12 cellular contexts compared by ENCODE assay signal in genomic region chr7:44990520-44991023, GRCh38. TPM values are rescaled to one million over a fixed set of nuclear protein-coding genes. Genes with fewer than 3 reads are reported as not detected.
A peak's percentile ranks its signal among the peaks of the same experiment; 100 is the strongest.
DNase-seq lines count a peak whose midpoint lies in the region; ATAC-seq and TF ChIP-seq lines count a peak whose summit lies in the region.
"Had no signal": no experiment of that assay in that cellular context is flagged by ENCODE, and none has a peak within 500 bp of the region (broad histone marks: within the 10 kb centered on the region; RNA-seq: fewer than 3 reads in every experiment).

No MANE protein-coding gene starts in this region.

- no peak overlapping the region for H3K4me3 Mint-ChIP-seq in activated CD4-positive, alpha-beta T cell treated with anti-CD3 and anti-CD28 coated beads for 36 hours
- no peak overlapping the region for H3K4me3 Mint-ChIP-seq in activated CD4-positive, alpha-beta T cell treated with anti-CD3 and anti-CD28 coated beads, Interleukin-2, amount 10 ng/mL, durations not matched to agents 24 days and 14 days
- H3K4me3 Mint-ChIP-seq: activated naive CD8-positive, alpha-beta T cell had no signal

- H3K27ac ChIP-seq in tibial nerve: peak overlapping the region; percentile 38 to 89 (median 69)
- H3K27ac ChIP-seq: HL-60, neutrophil, VCaP had no signal

- no peak for DNase-seq in activated CD4-positive, alpha-beta T cell treated with anti-CD3 and anti-CD28 coated beads for 36 hours
- no peak for DNase-seq in activated CD4-positive, alpha-beta T cell treated with anti-CD3 and anti-CD28 coated beads, Interleukin-2, amount 10 ng/mL, durations not matched to agents 24 days and 14 days
- DNase-seq in adipocyte (ENCODE audit: low read depth) (peak; percentile 38), glomerular visceral epithelial cell (ENCODE audit: extremely low spot score) (peak; percentile 23), tibial nerve (ENCODE audit: low spot score in 2 of 2) (no peak), iPS-NIHi7 (ENCODE audit: extremely low spot score) (no peak)
- DNase-seq in stimulated activated CD8-positive, alpha-beta memory T cell treated with anti-CD3 and anti-CD28 coated beads, Interleukin-4, amount 100 ng/mL, for 48 hours: no peak

- no peak for TF ChIP-seq CTCF in tibial nerve (IDR thresholded peaks at IDR 0.05)

- H3K27ac Mint-ChIP-seq in activated CD4-positive, alpha-beta T cell treated with anti-CD3 and anti-CD28 coated beads for 36 hours: peak overlapping the region; percentile 33
- no peak overlapping the region for H3K27ac Mint-ChIP-seq in activated CD4-positive, alpha-beta T cell treated with anti-CD3 and anti-CD28 coated beads, Interleukin-2, amount 10 ng/mL, durations not matched to agents 24 days and 14 days
- H3K27ac Mint-ChIP-seq: activated naive CD8-positive, alpha-beta T cell had no signal

- peak in 1 of 2 donors; percentile 4 for TF ChIP-seq EP300 in tibial nerve (IDR thresholded peaks at IDR 0.05)

- H3K27me3 ChIP-seq in adipocyte (replicated peaks; ENCODE audit: control insufficient read depth, insufficient read depth, low read length): no peaks in the 10 kb centered on the region
- H3K27me3 ChIP-seq in tibial nerve: no peaks in the 10 kb centered on the region
- H3K27me3 ChIP-seq: neutrophil had no signal

- intact Hi-C loops in activated CD4-positive, alpha-beta T cell treated with anti-CD3 and anti-CD28 coated beads for 36 hours (cut with DNase I, micrococcal nuclease): no loop called here
- intact Hi-C loops in activated CD4-positive, alpha-beta T cell treated with anti-CD3 and anti-CD28 coated beads, Interleukin-2, amount 10 ng/mL, durations not matched to agents 24 days and 14 days (cut with micrococcal nuclease): no loop called here

- CTCF ChIA-PET in activated CD4-positive, alpha-beta T cell treated with anti-CD3 and anti-CD28 coated beads for 36 hours (lab: Charles Lee): interaction anchor here (1.2 to 1.4 kb wide), 2 partner anchors 11 to 146 kb away, joined by 4 read pairs; no protein-coding TSS in a partner anchor

- H3K36me3 Mint-ChIP-seq in activated CD4-positive, alpha-beta T cell treated with anti-CD3 and anti-CD28 coated beads for 36 hours (ENCODE audit: low read depth): peaks cover 11% of the 10 kb centered on the region
- peaks cover 11% of the 10 kb centered on the region for H3K36me3 Mint-ChIP-seq in activated CD4-positive, alpha-beta T cell treated with anti-CD3 and anti-CD28 coated beads, Interleukin-2, amount 10 ng/mL, durations not matched to agents 24 days and 14 days (ENCODE audit: low read depth)

- H3K4me3 ChIP-seq in adipocyte (ENCODE audit: low read length) (no peak overlapping the region), tibial nerve (no peak overlapping the region)

- H3K4me1 ChIP-seq in adipocyte (ENCODE audit: control insufficient read depth, insufficient read depth, low read length) (peaks cover 23% of the 10 kb centered on the region), tibial nerve (peaks cover 0 to 30% (median 11%) of the 10 kb centered on the region in 4 donors)

- H3K4me1 Mint-ChIP-seq in activated CD4-positive, alpha-beta T cell treated with anti-CD3 and anti-CD28 coated beads for 36 hours: peaks cover 38% of the 10 kb centered on the region
- peaks cover 39% of the 10 kb centered on the region for H3K4me1 Mint-ChIP-seq in activated CD4-positive, alpha-beta T cell treated with anti-CD3 and anti-CD28 coated beads, Interleukin-2, amount 10 ng/mL, durations not matched to agents 24 days and 14 days

- no peak for TF ChIP-seq POLR2A in tibial nerve (IDR thresholded peaks at IDR 0.05)

- no peaks in the 10 kb centered on the region for H3K27me3 Mint-ChIP-seq in activated CD4-positive, alpha-beta T cell treated with anti-CD3 and anti-CD28 coated beads for 36 hours
- no peaks in the 10 kb centered on the region for H3K27me3 Mint-ChIP-seq in activated CD4-positive, alpha-beta T cell treated with anti-CD3 and anti-CD28 coated beads, Interleukin-2, amount 10 ng/mL, durations not matched to agents 24 days and 14 days
- H3K27me3 Mint-ChIP-seq: activated naive CD8-positive, alpha-beta T cell had no signal

- POLR2A ChIA-PET in activated CD4-positive, alpha-beta T cell treated with anti-CD3 and anti-CD28 coated beads for 36 hours (lab: Charles Lee): interaction anchor here (1.8 kb wide), 1 partner anchor 11 kb away, joined by 5 read pairs; no protein-coding TSS in a partner anchor

- 20 to 26% methylated on average over 4 of the region's 4 CpGs for WGBS in tibial nerve, 2 donors

- H3K9me3 ChIP-seq in adipocyte (ENCODE audit: control insufficient read depth, low read length) (no peaks in the 10 kb centered on the region), tibial nerve (no peaks in the 10 kb centered on the region)
- H3K9me3 ChIP-seq: neutrophil had no signal

- peak overlapping the region; percentile 60 for H3K9ac ChIP-seq in adipocyte (ENCODE audit: low read length)

- H3K36me3 ChIP-seq in adipocyte (ENCODE audit: control insufficient read depth, insufficient read depth, low read length, severe bottlenecking) (no peaks in the 10 kb centered on the region), tibial nerve (no peaks in the 10 kb centered on the region)
- H3K36me3 ChIP-seq: neutrophil had no signal

- no peak for ATAC-seq in activated CD4-positive, alpha-beta T cell treated with anti-CD3 and anti-CD28 coated beads for 36 hours
- no peak for ATAC-seq in GM19023 (IDR thresholded peaks at IDR 0.05; ENCODE audit: unreplicated experiment)

- no peaks in the 10 kb centered on the region for H3K9me3 Mint-ChIP-seq in activated CD4-positive, alpha-beta T cell treated with anti-CD3 and anti-CD28 coated beads for 36 hours (ENCODE audit: low read depth)
- no peaks in the 10 kb centered on the region for H3K9me3 Mint-ChIP-seq in activated CD4-positive, alpha-beta T cell treated with anti-CD3 and anti-CD28 coated beads, Interleukin-2, amount 10 ng/mL, durations not matched to agents 24 days and 14 days

RNA-seq across cellular contexts. Expression of gene CCM2, which starts 9.4 kb away (rescaled TPM):
- 10 to 100 TPM; 70.1 to 80.1 TPM for total RNA-seq in activated CD4-positive, alpha-beta T cell treated with anti-CD3 and anti-CD28 coated beads for 36 hours
- 59.2 and 63.1 TPM in 2 replicates for total RNA-seq in activated CD4-positive, alpha-beta T cell treated with anti-CD3 and anti-CD28 coated beads, Interleukin-2, amount 10 ng/mL, durations not matched to agents 24 days and 14 days
- 10 to 100 TPM; 41.1 to 46.3 (median 44.0) TPM for total RNA-seq in tibial nerve

RNA-seq across cellular contexts. Expression of gene MYO1G, which starts 11.8 kb away (rescaled TPM):
- 100 to 1,000 TPM; 369 to 376 TPM for total RNA-seq in activated CD4-positive, alpha-beta T cell treated with anti-CD3 and anti-CD28 coated beads for 36 hours
- total RNA-seq in activated CD4-positive, alpha-beta T cell treated with anti-CD3 and anti-CD28 coated beads, Interleukin-2, amount 10 ng/mL, durations not matched to agents 24 days and 14 days: 283 and 290 TPM in 2 replicates
- total RNA-seq in tibial nerve: 10 to 100 TPM in 1 of 4 donors, 1 to 10 TPM in 2, under 1 TPM in 1; 0.84 to 10.5 (median 3.3) TPM

Comparison
In these comparisons a context has a peak if more than half of its experiments do, and no peak if none do; other contexts are left out.
1. DNase-seq: peak in adipocyte (single experiment) and glomerular visceral epithelial cell (single experiment); none in activated CD4-positive, alpha-beta T cell treated with anti-CD3 and anti-CD28 coated beads for 36 hours (single experiment), activated CD4-positive, alpha-beta T cell treated with anti-CD3 and anti-CD28 coated beads, Interleukin-2, amount 10 ng/mL, durations not matched to agents 24 days and 14 days (single experiment), tibial nerve (0 of 2), iPS-NIHi7 (single experiment) and stimulated activated CD8-positive, alpha-beta memory T cell treated with anti-CD3 and anti-CD28 coated beads, Interleukin-4, amount 100 ng/mL, for 48 hours (single experiment).
2. RNA of gene MYO1G, which starts 11.8 kb away (total RNA-seq): 369 to 376 TPM in activated CD4-positive, alpha-beta T cell treated with anti-CD3 and anti-CD28 coated beads for 36 hours and 283 to 290 TPM in activated CD4-positive, alpha-beta T cell treated with anti-CD3 and anti-CD28 coated beads, Interleukin-2, amount 10 ng/mL, durations not matched to agents 24 days and 14 days; 0.84 to 10.5 TPM in tibial nerve; every median in the first group is over 10 times any median in the second.